2 cellular contexts compared by ENCODE assay signal in the genomic region with DNA sequence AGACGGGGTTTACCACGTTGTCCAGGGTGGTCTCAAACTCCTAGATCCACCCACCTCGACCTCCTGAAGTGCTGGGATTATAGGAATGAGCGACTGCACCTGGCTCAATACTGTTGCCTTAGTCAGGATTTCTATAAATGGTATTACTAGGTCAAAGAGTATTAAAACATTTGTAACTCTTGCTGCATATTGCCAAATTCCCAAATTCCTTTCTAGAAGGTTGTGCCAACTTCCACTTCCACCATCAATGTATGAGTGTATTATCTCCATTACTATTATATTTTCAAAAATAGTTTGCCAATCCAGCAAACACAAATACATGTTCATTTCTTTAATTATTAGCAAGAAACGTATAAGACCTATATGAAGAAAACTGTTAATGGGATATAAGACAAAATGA.
A peak's percentile ranks its signal among the peaks of the same experiment; 100 is the strongest.
TF ChIP-seq lines count a peak whose summit lies in the region.

No MANE protein-coding gene starts in this region.

TF ChIP-seq in liver, 16 proteins besides CTCF, POLR2A, EP300 and RAD21:
- TF ChIP-seq, protein P1, sequence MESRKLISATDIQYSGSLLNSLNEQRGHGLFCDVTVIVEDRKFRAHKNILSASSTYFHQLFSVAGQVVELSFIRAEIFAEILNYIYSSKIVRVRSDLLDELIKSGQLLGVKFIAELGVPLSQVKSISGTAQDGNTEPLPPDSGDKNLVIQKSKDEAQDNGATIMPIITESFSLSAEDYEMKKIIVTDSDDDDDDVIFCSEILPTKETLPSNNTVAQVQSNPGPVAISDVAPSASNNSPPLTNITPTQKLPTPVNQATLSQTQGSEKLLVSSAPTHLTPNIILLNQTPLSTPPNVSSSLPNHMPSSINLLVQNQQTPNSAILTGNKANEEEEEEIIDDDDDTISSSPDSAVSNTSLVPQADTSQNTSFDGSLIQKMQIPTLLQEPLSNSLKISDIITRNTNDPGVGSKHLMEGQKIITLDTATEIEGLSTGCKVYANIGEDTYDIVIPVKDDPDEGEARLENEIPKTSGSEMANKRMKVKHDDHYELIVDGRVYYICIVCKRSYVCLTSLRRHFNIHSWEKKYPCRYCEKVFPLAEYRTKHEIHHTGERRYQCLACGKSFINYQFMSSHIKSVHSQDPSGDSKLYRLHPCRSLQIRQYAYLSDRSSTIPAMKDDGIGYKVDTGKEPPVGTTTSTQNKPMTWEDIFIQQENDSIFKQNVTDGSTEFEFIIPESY (IDR thresholded peaks at IDR 0.05) = no peak
- no peak for TF ChIP-seq FOXA2 (IDR thresholded peaks at IDR 0.05)
- no peak for TF ChIP-seq NR2F2 (IDR thresholded peaks at IDR 0.05)
- TF ChIP-seq HNF4G (IDR thresholded peaks at IDR 0.05) = no peak
- TF ChIP-seq YY1 (IDR thresholded peaks at IDR 0.05) = no peak
- no peak for TF ChIP-seq JUND (IDR thresholded peaks at IDR 0.05)
- TF ChIP-seq, protein P2, sequence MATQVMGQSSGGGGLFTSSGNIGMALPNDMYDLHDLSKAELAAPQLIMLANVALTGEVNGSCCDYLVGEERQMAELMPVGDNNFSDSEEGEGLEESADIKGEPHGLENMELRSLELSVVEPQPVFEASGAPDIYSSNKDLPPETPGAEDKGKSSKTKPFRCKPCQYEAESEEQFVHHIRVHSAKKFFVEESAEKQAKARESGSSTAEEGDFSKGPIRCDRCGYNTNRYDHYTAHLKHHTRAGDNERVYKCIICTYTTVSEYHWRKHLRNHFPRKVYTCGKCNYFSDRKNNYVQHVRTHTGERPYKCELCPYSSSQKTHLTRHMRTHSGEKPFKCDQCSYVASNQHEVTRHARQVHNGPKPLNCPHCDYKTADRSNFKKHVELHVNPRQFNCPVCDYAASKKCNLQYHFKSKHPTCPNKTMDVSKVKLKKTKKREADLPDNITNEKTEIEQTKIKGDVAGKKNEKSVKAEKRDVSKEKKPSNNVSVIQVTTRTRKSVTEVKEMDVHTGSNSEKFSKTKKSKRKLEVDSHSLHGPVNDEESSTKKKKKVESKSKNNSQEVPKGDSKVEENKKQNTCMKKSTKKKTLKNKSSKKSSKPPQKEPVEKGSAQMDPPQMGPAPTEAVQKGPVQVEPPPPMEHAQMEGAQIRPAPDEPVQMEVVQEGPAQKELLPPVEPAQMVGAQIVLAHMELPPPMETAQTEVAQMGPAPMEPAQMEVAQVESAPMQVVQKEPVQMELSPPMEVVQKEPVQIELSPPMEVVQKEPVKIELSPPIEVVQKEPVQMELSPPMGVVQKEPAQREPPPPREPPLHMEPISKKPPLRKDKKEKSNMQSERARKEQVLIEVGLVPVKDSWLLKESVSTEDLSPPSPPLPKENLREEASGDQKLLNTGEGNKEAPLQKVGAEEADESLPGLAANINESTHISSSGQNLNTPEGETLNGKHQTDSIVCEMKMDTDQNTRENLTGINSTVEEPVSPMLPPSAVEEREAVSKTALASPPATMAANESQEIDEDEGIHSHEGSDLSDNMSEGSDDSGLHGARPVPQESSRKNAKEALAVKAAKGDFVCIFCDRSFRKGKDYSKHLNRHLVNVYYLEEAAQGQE (IDR thresholded peaks at IDR 0.05) = no peak
- TF ChIP-seq, protein P3, sequence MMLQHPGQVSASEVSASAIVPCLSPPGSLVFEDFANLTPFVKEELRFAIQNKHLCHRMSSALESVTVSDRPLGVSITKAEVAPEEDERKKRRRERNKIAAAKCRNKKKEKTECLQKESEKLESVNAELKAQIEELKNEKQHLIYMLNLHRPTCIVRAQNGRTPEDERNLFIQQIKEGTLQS (IDR thresholded peaks at IDR 0.05) = no peak
- TF ChIP-seq HNF4A (conservative IDR thresholded peaks at IDR 0.05) = no peak
- peak in 1 of 2 donors; percentile 13 for TF ChIP-seq RXRA (IDR thresholded peaks at IDR 0.05)
- TF ChIP-seq EGR1 (IDR thresholded peaks at IDR 0.05; ENCODE audit: low read depth in 2 of 2) = no peak
- TF ChIP-seq SP1 (IDR thresholded peaks at IDR 0.05) = peak; percentile 36
- no peak for TF ChIP-seq TAF1 (conservative IDR thresholded peaks at IDR 0.05)
- TF ChIP-seq, protein P4, sequence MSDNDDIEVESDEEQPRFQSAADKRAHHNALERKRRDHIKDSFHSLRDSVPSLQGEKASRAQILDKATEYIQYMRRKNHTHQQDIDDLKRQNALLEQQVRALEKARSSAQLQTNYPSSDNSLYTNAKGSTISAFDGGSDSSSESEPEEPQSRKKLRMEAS (IDR thresholded peaks at IDR 0.05) = no peak
- no peak for TF ChIP-seq FOXA1 (IDR thresholded peaks at IDR 0.05)

TF ChIP-seq in HepG2, 621 proteins besides CTCF, POLR2A, EP300 and RAD21:
- TF ChIP-seq, protein P5, sequence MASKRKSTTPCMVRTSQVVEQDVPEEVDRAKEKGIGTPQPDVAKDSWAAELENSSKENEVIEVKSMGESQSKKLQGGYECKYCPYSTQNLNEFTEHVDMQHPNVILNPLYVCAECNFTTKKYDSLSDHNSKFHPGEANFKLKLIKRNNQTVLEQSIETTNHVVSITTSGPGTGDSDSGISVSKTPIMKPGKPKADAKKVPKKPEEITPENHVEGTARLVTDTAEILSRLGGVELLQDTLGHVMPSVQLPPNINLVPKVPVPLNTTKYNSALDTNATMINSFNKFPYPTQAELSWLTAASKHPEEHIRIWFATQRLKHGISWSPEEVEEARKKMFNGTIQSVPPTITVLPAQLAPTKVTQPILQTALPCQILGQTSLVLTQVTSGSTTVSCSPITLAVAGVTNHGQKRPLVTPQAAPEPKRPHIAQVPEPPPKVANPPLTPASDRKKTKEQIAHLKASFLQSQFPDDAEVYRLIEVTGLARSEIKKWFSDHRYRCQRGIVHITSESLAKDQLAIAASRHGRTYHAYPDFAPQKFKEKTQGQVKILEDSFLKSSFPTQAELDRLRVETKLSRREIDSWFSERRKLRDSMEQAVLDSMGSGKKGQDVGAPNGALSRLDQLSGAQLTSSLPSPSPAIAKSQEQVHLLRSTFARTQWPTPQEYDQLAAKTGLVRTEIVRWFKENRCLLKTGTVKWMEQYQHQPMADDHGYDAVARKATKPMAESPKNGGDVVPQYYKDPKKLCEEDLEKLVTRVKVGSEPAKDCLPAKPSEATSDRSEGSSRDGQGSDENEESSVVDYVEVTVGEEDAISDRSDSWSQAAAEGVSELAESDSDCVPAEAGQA (IDR thresholded peaks at IDR 0.05; ENCODE audit: low read depth) = no peak
- TF ChIP-seq, protein P5 (CRISPR knock-in tag; IDR thresholded peaks at IDR 0.05; ENCODE audit: borderline replicate concordance) = no peak
- TF ChIP-seq, protein P6, sequence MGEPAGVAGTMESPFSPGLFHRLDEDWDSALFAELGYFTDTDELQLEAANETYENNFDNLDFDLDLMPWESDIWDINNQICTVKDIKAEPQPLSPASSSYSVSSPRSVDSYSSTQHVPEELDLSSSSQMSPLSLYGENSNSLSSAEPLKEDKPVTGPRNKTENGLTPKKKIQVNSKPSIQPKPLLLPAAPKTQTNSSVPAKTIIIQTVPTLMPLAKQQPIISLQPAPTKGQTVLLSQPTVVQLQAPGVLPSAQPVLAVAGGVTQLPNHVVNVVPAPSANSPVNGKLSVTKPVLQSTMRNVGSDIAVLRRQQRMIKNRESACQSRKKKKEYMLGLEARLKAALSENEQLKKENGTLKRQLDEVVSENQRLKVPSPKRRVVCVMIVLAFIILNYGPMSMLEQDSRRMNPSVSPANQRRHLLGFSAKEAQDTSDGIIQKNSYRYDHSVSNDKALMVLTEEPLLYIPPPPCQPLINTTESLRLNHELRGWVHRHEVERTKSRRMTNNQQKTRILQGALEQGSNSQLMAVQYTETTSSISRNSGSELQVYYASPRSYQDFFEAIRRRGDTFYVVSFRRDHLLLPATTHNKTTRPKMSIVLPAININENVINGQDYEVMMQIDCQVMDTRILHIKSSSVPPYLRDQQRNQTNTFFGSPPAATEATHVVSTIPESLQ (CRISPR knock-in tag; conservative IDR thresholded peaks at IDR 0.05) = no peak
- TF ChIP-seq MAFG (CRISPR knock-in tag; IDR thresholded peaks at IDR 0.05) = no peak
- no peak for TF ChIP-seq PAF1 (CRISPR knock-in tag; IDR thresholded peaks at IDR 0.05)
- TF ChIP-seq IKZF1 (IDR thresholded peaks at IDR 0.05) = no peak
